Comparison of ENCODE assay signal across 1 cellular context in the genomic region with DNA sequence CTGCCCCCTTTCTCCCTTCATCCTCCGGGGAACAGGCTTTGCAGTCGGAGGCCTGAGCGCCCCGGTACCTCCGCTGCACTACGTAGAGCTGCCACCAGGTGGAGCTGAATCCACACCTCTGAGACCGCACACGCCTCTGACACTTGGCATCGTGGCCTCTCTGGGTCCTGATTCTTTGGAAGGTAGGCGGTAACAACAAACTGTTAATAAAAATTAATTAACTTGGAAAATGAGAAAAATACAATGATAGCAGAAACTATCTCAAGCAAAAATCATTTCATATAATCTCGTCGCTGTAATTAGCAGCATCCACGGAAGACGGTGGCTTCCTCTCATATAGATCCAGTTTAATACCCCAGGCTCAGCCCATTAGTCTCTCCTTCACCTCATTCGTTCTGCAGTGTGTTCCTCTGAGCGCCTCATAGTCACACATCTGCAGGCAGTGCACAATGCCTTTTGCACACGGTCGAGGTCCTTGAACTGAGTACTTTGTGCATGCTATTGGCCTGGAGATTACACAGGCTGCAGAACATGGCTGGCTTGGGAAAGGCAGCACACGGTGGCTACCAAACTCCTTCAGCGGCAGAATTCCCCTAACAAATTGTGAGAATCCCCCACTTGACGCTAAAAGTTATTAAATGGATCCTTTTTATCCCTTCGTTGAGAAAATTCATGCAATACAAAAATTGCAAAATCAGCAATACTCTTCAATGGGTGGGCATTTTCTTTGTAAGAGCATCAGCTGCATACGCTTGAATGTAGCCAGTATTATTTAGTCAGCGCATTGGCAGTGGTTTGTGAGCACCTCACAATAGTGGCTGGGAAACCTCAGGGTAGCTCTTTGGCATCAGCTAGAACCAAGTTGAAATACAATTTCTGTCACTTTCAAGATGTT.
TF ChIP-seq lines count a peak whose summit lies in the region.

No MANE protein-coding gene starts in this region.

TF ChIP-seq in liver, 16 proteins besides CTCF, POLR2A, EP300 and RAD21 (continued from another document):
- TF ChIP-seq FOXA2 (IDR thresholded peaks at IDR 0.05) (no peak), GABPA (IDR thresholded peaks at IDR 0.05 in 1 of 2, conservative IDR thresholded peaks at IDR 0.05 in 1 of 2) (no peak), RXRA (IDR thresholded peaks at IDR 0.05) (no peak), FOXA1 (IDR thresholded peaks at IDR 0.05) (no peak)
TF ChIP-seq in liver: peak in this region for 0.
